ENCODE assay signal across 8 cellular contexts in genomic region chr11:124762077-124762623, GRCh38. TPM values are rescaled to one million over a fixed set of nuclear protein-coding genes. Genes with fewer than 3 reads are reported as not detected.
DNase-seq lines count a peak whose midpoint lies in the region; ATAC-seq and TF ChIP-seq lines count a peak whose summit lies in the region.

Gene ESAM, minus strand, starts transcription at chr11:124762290. Its CDS starts 136 bp downstream, at chr11:124762154.

- peaks cover 25% of the 10 kb centered on the region for H3K4me1 Mint-ChIP-seq in stimulated activated effector memory CD8-positive, alpha-beta T cell treated with anti-CD3 and anti-CD28 coated beads, Interleukin-12 subunit alpha, Interleukin-12 subunit beta, amount 100 ng/mL, for 72 hours

- no peak within 1 kb of the TSS for H3K27ac ChIP-seq in HL-60 (replicated peaks)

- no peaks in the 10 kb centered on the region for H3K9me3 Mint-ChIP-seq in stimulated activated effector memory CD8-positive, alpha-beta T cell treated with anti-CD3 and anti-CD28 coated beads, Interleukin-12 subunit alpha, Interleukin-12 subunit beta, amount 100 ng/mL, for 72 hours

- peak within 1 kb of the TSS; percentile 6 for H3K27ac Mint-ChIP-seq in stimulated activated effector memory CD8-positive, alpha-beta T cell treated with anti-CD3 and anti-CD28 coated beads, Interleukin-12 subunit alpha, Interleukin-12 subunit beta, amount 100 ng/mL, for 72 hours

- no peak for TF ChIP-seq CTCF in HL-60 (IDR thresholded peaks at IDR 0.05; ENCODE audit: insufficient read depth, low read length)

- peaks cover 16% of the 10 kb centered on the region for H3K36me3 Mint-ChIP-seq in stimulated activated effector memory CD8-positive, alpha-beta T cell treated with anti-CD3 and anti-CD28 coated beads, Interleukin-12 subunit alpha, Interleukin-12 subunit beta, amount 100 ng/mL, for 72 hours

- peak within 1 kb of the TSS; percentile 78 for H3K4me3 Mint-ChIP-seq in stimulated activated effector memory CD8-positive, alpha-beta T cell treated with anti-CD3 and anti-CD28 coated beads, Interleukin-12 subunit alpha, Interleukin-12 subunit beta, amount 100 ng/mL, for 72 hours

- H3K4me3 ChIP-seq in HL-60 (replicated peaks; ENCODE audit: insufficient read depth, low read length): peak within 1 kb of the TSS; percentile 58

- ATAC-seq in GM19452 (IDR thresholded peaks at IDR 0.05; ENCODE audit: unreplicated experiment): peak; percentile 61
- peak; percentile 77 to 78 for ATAC-seq in activated CD4-positive, CD25-positive, alpha-beta regulatory T cell treated with anti-CD3 and anti-CD28 coated beads, Interleukin-2, amount 50 U/mL, for 24 hours
- peak; percentile 87 for ATAC-seq in stimulated activated effector memory CD8-positive, alpha-beta T cell treated with anti-CD3 and anti-CD28 coated beads, Interleukin-12 subunit alpha, Interleukin-12 subunit beta, amount 100 ng/mL, for 72 hours

- peaks cover 28% of the 10 kb centered on the region for H3K27me3 ChIP-seq in HL-60 (ENCODE audit: insufficient read depth, poor library complexity, severe bottlenecking)

- DNase-seq in CD1c-positive myeloid dendritic cell (ENCODE audit: extremely low spot score): peak; percentile 46
- DNase-seq in HL-60 (ENCODE audit: low read depth in 1 of 2, low spot score in 1 of 2): no peak
- peak in 1 of 2 donors; percentile 40 for DNase-seq in dermis microvascular lymphatic vessel endothelial cell (ENCODE audit: low read depth in 2 of 2)
- no peak for DNase-seq in mesenteric fat pad (ENCODE audit: low spot score)
- peak; percentile 48 to 76 for DNase-seq in stimulated activated effector memory CD8-positive, alpha-beta T cell treated with anti-CD3 and anti-CD28 coated beads, Interleukin-12 subunit alpha, Interleukin-12 subunit beta, amount 100 ng/mL, for 72 hours (ENCODE audit: low spot score in 2 of 2)
- DNase-seq in NCI-H2107 (lab: John Stamatoyannopoulos, UW): no peak

RNA-seq across cellular contexts. Expression of gene ESAM, which starts in this region (rescaled TPM):
- 20.1 and 29.3 TPM in 2 replicates for total RNA-seq in dermis microvascular lymphatic vessel endothelial cell
- total RNA-seq in mesenteric fat pad: 84.0 TPM

Comparison
In these comparisons a context has a peak if more than half of its experiments do, and no peak if none do; other contexts are left out.
1. DNase-seq: peak in CD1c-positive myeloid dendritic cell (single experiment) and stimulated activated effector memory CD8-positive, alpha-beta T cell treated with anti-CD3 and anti-CD28 coated beads, Interleukin-12 subunit alpha, Interleukin-12 subunit beta, amount 100 ng/mL, for 72 hours (2 of 2); none in HL-60 (0 of 2), mesenteric fat pad (single experiment) and NCI-H2107 (single experiment).
2. Peak in every context shown above with its lines, with median percentiles within 50 percentile points of each other: ATAC-seq.